ENCODE assay signal across 10 cellular contexts in genomic region chr14:31204593-31205534, GRCh38. TPM values are rescaled to one million over a fixed set of nuclear protein-coding genes. Genes with fewer than 3 reads are reported as not detected.
A peak's percentile ranks its signal among the peaks of the same experiment; 100 is the strongest.
DNase-seq lines count a peak whose midpoint lies in the region; ATAC-seq, FAIRE-seq and TF ChIP-seq lines count a peak whose summit lies in the region.
"Had no signal": no experiment of that assay in that cellular context is flagged by ENCODE, and none has a peak within 500 bp of the region (broad histone marks: within the 10 kb centered on the region; RNA-seq: fewer than 3 reads in every experiment).

No MANE protein-coding gene starts in this region.

- intact Hi-C loops in esophagus muscularis mucosa (cut with DNase I) (loop anchor here (5.0 to 10.0 kb wide), 4 partner anchors 38 to 150 kb away; no protein-coding TSS in a partner anchor), psoas muscle (cut with DNase I) (loop anchor here (5.0 to 10.0 kb wide), 3 partner anchors 120 to 152 kb away; no protein-coding TSS in a partner anchor)

- WGBS in esophagus muscularis mucosa, result 24% methylated on average over 3 of the region's 3 CpGs
- 25 to 39% (median 28%) methylated on average over 3 of the region's 3 CpGs for WGBS in psoas muscle, 3 donors

- H3K4me1 ChIP-seq in SJSA1 (replicated peaks) (peaks cover 28% of the 10 kb centered on the region), esophagus muscularis mucosa (peaks cover 19 to 68% (median 64%) of the 10 kb centered on the region in 4 donors), psoas muscle (peaks cover 38% of the 10 kb centered on the region), Peyer's patch (peaks cover 0 to 11% (median 2%) of the 10 kb centered on the region in 4 donors)
- H3K4me1 ChIP-seq: prostate gland had no signal

- no peak for ATAC-seq in psoas muscle
- ATAC-seq: body of pancreas had no signal

- DNase-seq in GM06990 (ENCODE audit: extremely low read depth, insufficient read length), result no peak
- no peak for DNase-seq in SJSA1 (ENCODE audit: low read depth in 1 of 2, low spot score in 2 of 2)
- no peak for DNase-seq in esophagus muscularis mucosa (ENCODE audit: extremely low spot score)
- DNase-seq in psoas muscle, result no peak
- no peak for DNase-seq in GM19239 (ENCODE audit: insufficient read length, low spot score)
- no peak for DNase-seq in HuH-7 (ENCODE audit: low spot score)
- DNase-seq in NCI-H510A treated with DMSO at 0.1 percent for 48 hours (lab: John Stamatoyannopoulos, UW), result no peak
- no peak for DNase-seq in Peyer's patch
- DNase-seq: body of pancreas had no signal

- no peak for FAIRE-seq in GM19239 (lab: Jason Lieb, UNC)

- peaks cover 2% of the 10 kb centered on the region for H3K36me3 ChIP-seq in GM06990 (ENCODE audit: control insufficient read depth, insufficient read depth, low read length)
- H3K36me3 ChIP-seq in SJSA1, result peaks cover 43% of the 10 kb centered on the region
- H3K36me3 ChIP-seq in esophagus muscularis mucosa, result peaks cover 0 to 20% (median 15%) of the 10 kb centered on the region in 4 donors
- H3K36me3 ChIP-seq in psoas muscle (ENCODE audit: insufficient read depth in 1 of 2, low read depth in 1 of 2), result peaks cover 6 to 36% of the 10 kb centered on the region in 2 donors
- H3K36me3 ChIP-seq in Peyer's patch, result peaks cover 0 to 24% (median 0%) of the 10 kb centered on the region in 3 donors
- H3K36me3 ChIP-seq: prostate gland had no signal

- H3K27ac ChIP-seq in SJSA1 (no peak overlapping the region), esophagus muscularis mucosa (replicated peaks in 1 of 4) (peak overlapping the region; percentile 4 to 100 (median 96)), psoas muscle (peak overlapping the region; percentile 99), Peyer's patch (no peak overlapping the region)

- TF ChIP-seq EP300 in esophagus muscularis mucosa (IDR thresholded peaks at IDR 0.05), result no peak

- no peak for TF ChIP-seq POLR2A in esophagus muscularis mucosa (IDR thresholded peaks at IDR 0.05; ENCODE audit: low read depth)
- no peak for TF ChIP-seq POLR2A in Peyer's patch (IDR thresholded peaks at IDR 0.05)

- TF ChIP-seq CTCF in GM06990 (IDR thresholded peaks at IDR 0.05; ENCODE audit: insufficient read depth, low read length, poor library complexity, severe bottlenecking) (no peak), esophagus muscularis mucosa (IDR thresholded peaks at IDR 0.05) (no peak), psoas muscle (IDR thresholded peaks at IDR 0.05) (no peak), Peyer's patch (IDR thresholded peaks at IDR 0.05) (no peak)

- peak overlapping the region; percentile 88 for H3K4me3 ChIP-seq in GM06990 (replicated peaks; ENCODE audit: low read depth, low read length)
- peak overlapping the region; percentile 80 for H3K4me3 ChIP-seq in SJSA1
- H3K4me3 ChIP-seq in esophagus muscularis mucosa, result peak overlapping the region; percentile 60 to 98 (median 84)
- H3K4me3 ChIP-seq in psoas muscle, result peak overlapping the region; percentile 92
- H3K4me3 ChIP-seq in Peyer's patch, result peak overlapping the region in 2 of 4 donors; percentile 73 to 90
- H3K4me3 ChIP-seq: body of pancreas had no signal

- H3K27me3 ChIP-seq in GM06990 (replicated peaks; ENCODE audit: control insufficient read depth, insufficient read depth, low read length), result no peaks in the 10 kb centered on the region
- H3K27me3 ChIP-seq in SJSA1 (replicated peaks), result no peaks in the 10 kb centered on the region
- no peaks in the 10 kb centered on the region for H3K27me3 ChIP-seq in esophagus muscularis mucosa
- H3K27me3 ChIP-seq in psoas muscle (ENCODE audit: insufficient read depth in 3 of 3, low read length in 2 of 3), result no peaks in the 10 kb centered on the region
- no peaks in the 10 kb centered on the region for H3K27me3 ChIP-seq in Peyer's patch
- H3K27me3 ChIP-seq: body of pancreas had no signal

- H3K9me3 ChIP-seq in SJSA1 (replicated peaks) (no peaks in the 10 kb centered on the region), esophagus muscularis mucosa (no peaks in the 10 kb centered on the region), psoas muscle (no peaks in the 10 kb centered on the region), Peyer's patch (no peaks in the 10 kb centered on the region)
- H3K9me3 ChIP-seq: body of pancreas, prostate gland had no signal

RNA-seq across cellular contexts. Expression of gene HECTD1, which starts 2.7 kb away (rescaled TPM):
- 130 and 140 TPM in 2 replicates for total RNA-seq in SJSA1 (2014; rRNA removed; shearing (Covaris generic))
- total RNA-seq in esophagus muscularis mucosa (100 to 1,000 TPM; 177 to 224 (median 206) TPM), psoas muscle (100 to 1,000 TPM; 189 to 405 (median 301) TPM), Peyer's patch (100 to 1,000 TPM; 183 to 293 (median 208) TPM)
- polyA plus RNA-seq in psoas muscle, result 100 to 1,000 TPM; 151 to 217 (median 188) TPM

Comparison
In these comparisons a context has a peak if more than half of its experiments do, and no peak if none do; other contexts are left out.
1. H3K27ac ChIP-seq: peak in esophagus muscularis mucosa (4 of 4) and psoas muscle (single experiment); none in SJSA1 (single experiment) and Peyer's patch (0 of 4).